16 cellular contexts compared by ENCODE assay signal in the genomic region with DNA sequence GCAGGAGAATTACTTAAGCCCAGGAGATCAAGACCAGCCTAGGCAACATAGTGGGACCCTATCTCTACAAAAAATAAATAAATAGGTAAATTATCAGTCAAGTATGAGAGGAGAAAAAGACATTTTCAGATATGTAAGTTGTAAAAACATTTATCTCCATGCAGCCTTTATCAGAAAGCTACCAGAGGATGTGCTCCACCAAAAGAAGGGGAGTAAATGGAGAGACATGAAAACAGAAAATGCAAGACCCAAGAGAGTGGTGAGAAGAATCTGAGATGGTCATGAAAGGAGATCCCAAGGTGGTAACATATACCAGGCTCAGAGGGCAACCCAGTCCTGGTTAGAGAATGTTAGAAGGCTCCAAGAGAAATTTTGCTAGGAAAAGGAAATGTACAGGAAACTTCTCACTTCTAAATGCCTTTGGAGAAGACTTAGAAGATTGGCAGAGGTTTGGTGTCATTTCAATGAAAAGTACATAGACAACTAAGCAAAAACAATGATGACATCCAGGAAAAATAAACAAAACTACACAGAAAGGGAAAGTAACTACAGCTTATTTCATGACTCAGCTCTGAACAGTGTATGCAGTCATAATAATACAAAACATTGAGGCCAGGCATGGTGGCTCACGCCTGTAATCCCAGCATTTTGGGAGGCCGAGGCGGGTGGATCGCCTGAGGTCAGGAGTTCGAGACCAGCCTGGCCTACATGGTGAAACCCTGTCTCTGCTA. TPM values are rescaled to one million over a fixed set of nuclear protein-coding genes. Genes with fewer than 3 reads are reported as not detected.
"Had no signal": no experiment of that assay in that cellular context is flagged by ENCODE, and none has a peak within 500 bp of the region (broad histone marks: within the 10 kb centered on the region; RNA-seq: fewer than 3 reads in every experiment).

No MANE protein-coding gene starts in this region.

- H3K27me3 ChIP-seq: right lobe of liver, testis had no signal

- DNase-seq: activated CD4-positive, alpha-beta T cell treated with anti-CD3 and anti-CD28 coated beads, Interleukin-2, amount 50 U/mL, for 1 hour; activated T-cell treated with anti-CD3 and anti-CD28 coated beads for 4 hours; foreskin melanocyte; left ventricle myocardium inferior; mesendoderm; stimulated activated naive CD8-positive, alpha-beta T cell treated with anti-CD3 and anti-CD28 coated beads, Interleukin-15, Interleukin-2, amounts not matched to agents 100 U/mL and 50 U/mL, for 24 hours; testis had no signal

- H3K27ac ChIP-seq: esophagus muscularis mucosa, left ventricle myocardium inferior, prostate gland, right lobe of liver, testis had no signal

- H3K4me3 ChIP-seq: esophagus muscularis mucosa, left ventricle myocardium inferior, prostate gland, right lobe of liver, testis had no signal

- H3K9me3 ChIP-seq: prostate gland, right lobe of liver, testis had no signal

- H3K36me3 ChIP-seq: esophagus muscularis mucosa, left ventricle myocardium inferior, prostate gland, right lobe of liver had no signal

- H3K4me1 ChIP-seq: left ventricle myocardium inferior, right lobe of liver had no signal

- ATAC-seq: activated T-helper 17 cell treated with anti-CD3 and anti-CD28 coated beads, Interleukin-2, amount 50 U/mL, for 72 hours; stimulated activated naive CD8-positive, alpha-beta T cell treated with anti-CD3 and anti-CD28 coated beads, Interleukin-15, Interleukin-2, amounts not matched to agents 100 U/mL and 50 U/mL, for 24 hours had no signal

- FAIRE-seq: endometrium, keratinocyte had no signal

RNA-seq across cellular contexts. Expression of gene CIB4, which starts 19.5 kb away (rescaled TPM):
- total RNA-seq: activated CD8-positive, alpha-beta memory T cell treated with anti-CD3 and anti-CD28 coated beads for 36 hours; activated T-helper 17 cell treated with anti-CD3 and anti-CD28 coated beads, Interleukin-2, amount 50 U/mL, for 72 hours; esophagus muscularis mucosa; left ventricle myocardium inferior; omental fat pad; right lobe of liver; ureter had no signal
- polyA plus RNA-seq: keratinocyte had no signal
